14 cellular contexts compared by ENCODE assay signal in the genomic region with DNA sequence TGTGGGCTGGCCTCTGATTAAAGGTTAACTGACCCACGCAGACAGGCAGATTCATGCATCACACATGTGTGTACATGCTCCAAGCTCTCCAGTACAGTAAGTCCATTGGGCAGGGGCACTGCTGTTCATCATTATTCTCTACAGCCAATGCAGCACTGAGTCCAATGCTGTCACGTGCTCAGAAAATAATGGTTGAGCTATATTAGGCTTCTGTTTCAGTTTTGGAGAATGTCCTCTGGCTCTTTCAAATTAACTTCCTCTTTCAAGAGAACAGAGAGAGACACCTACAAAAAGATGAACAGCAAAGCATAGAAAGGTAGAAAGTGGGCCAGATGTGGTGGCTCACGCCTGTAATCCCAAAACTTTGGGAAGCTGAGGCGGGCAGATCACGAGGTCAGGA.
A peak's percentile ranks its signal among the peaks of the same experiment; 100 is the strongest.
DNase-seq lines count a peak whose midpoint lies in the region; ATAC-seq and TF ChIP-seq lines count a peak whose summit lies in the region.
"Had no signal": no experiment of that assay in that cellular context is flagged by ENCODE, and none has a peak within 500 bp of the region (broad histone marks: within the 10 kb centered on the region; RNA-seq: fewer than 3 reads in every experiment).

No MANE protein-coding gene starts in this region.

- H3K27ac ChIP-seq in endodermal cell (ENCODE audit: low read depth, low read length) = no peak overlapping the region
- H3K27ac ChIP-seq: gastroesophageal sphincter, ovary, Peyer's patch, suprapubic skin had no signal

- WGBS in endodermal cell (ENCODE audit: insufficient coverage in 1 of 2, insufficient read length in 1 of 2), 2 experiments = 93 to 97% methylated on average over 4 to 5 of the region's 5 CpGs

- ATAC-seq in GM19035 (IDR thresholded peaks at IDR 0.05; ENCODE audit: unreplicated experiment) (peak; percentile 52), GM21737 (IDR thresholded peaks at IDR 0.05; ENCODE audit: unreplicated experiment) (peak; percentile 81), HG03280 (IDR thresholded peaks at IDR 0.05; ENCODE audit: unreplicated experiment) (peak; percentile 54)
- peak; percentile 62 for ATAC-seq in stimulated activated memory B cell treated with anti-CD40 and anti-IgM and Interleukin-4, amounts not matched to agents 10 μg/mL and 1 μg/mL and 100 μg/mL, for 72 hours
- ATAC-seq: gastroesophageal sphincter had no signal

- DNase-seq in endodermal cell (no peak), DMS79 treated with DMSO at 0.1 percent for 48 hours (lab: John Stamatoyannopoulos, UW) (no peak), ecto neural progenitor cell (ENCODE audit: low spot score) (no peak)
- DNase-seq: CD4-positive, CD25-positive, alpha-beta regulatory T cell; ovary; Peyer's patch; T-helper 2 cell had no signal

- H3K4me1 Mint-ChIP-seq in stimulated activated memory B cell treated with anti-CD40 and anti-IgM and Interleukin-4, amounts not matched to agents 10 μg/mL and 1 μg/mL and 100 μg/mL, for 72 hours = no peaks in the 10 kb centered on the region
- H3K4me1 Mint-ChIP-seq in endodermal cell = peaks cover 6% of the 10 kb centered on the region
- H3K4me1 Mint-ChIP-seq: CD4-positive, CD25-positive, alpha-beta regulatory T cell had no signal

- H3K9me3 ChIP-seq in endodermal cell (ENCODE audit: control insufficient read depth, low read length) = no peaks in the 10 kb centered on the region
- H3K9me3 ChIP-seq: gastroesophageal sphincter, ovary, Peyer's patch, suprapubic skin had no signal

- no peaks in the 10 kb centered on the region for H3K36me3 ChIP-seq in endodermal cell (ENCODE audit: control insufficient read depth, insufficient read depth, low read length)
- H3K36me3 ChIP-seq: gastroesophageal sphincter, ovary, Peyer's patch, suprapubic skin had no signal

- no peaks in the 10 kb centered on the region for H3K36me3 Mint-ChIP-seq in stimulated activated memory B cell treated with anti-CD40 and anti-IgM and Interleukin-4, amounts not matched to agents 10 μg/mL and 1 μg/mL and 100 μg/mL, for 72 hours
- H3K36me3 Mint-ChIP-seq in endodermal cell (ENCODE audit: low read depth) = peaks cover 3% of the 10 kb centered on the region
- H3K36me3 Mint-ChIP-seq: activated naive CD8-positive, alpha-beta T cell; CD4-positive, CD25-positive, alpha-beta regulatory T cell had no signal

- H3K9ac ChIP-seq in endodermal cell (ENCODE audit: extremely low read depth, low read length, poor library complexity, severe bottlenecking) = no peak overlapping the region

- H3K27me3 ChIP-seq in endodermal cell (ENCODE audit: control insufficient read depth, insufficient read depth, low read length, poor library complexity, severe bottlenecking) = no peaks in the 10 kb centered on the region
- H3K27me3 ChIP-seq: gastroesophageal sphincter, ovary, Peyer's patch, suprapubic skin had no signal

- no peaks in the 10 kb centered on the region for H3K4me1 ChIP-seq in endodermal cell (ENCODE audit: control insufficient read depth, insufficient read depth, low read length)
- H3K4me1 ChIP-seq: gastroesophageal sphincter, Peyer's patch, suprapubic skin had no signal

- no peaks in the 10 kb centered on the region for H3K27me3 Mint-ChIP-seq in stimulated activated memory B cell treated with anti-CD40 and anti-IgM and Interleukin-4, amounts not matched to agents 10 μg/mL and 1 μg/mL and 100 μg/mL, for 72 hours
- no peaks in the 10 kb centered on the region for H3K27me3 Mint-ChIP-seq in endodermal cell (ENCODE audit: insufficient read depth)

- no peak for TF ChIP-seq CTCF in endodermal cell (conservative IDR thresholded peaks at IDR 0.05)

- H3K4me3 Mint-ChIP-seq in stimulated activated memory B cell treated with anti-CD40 and anti-IgM and Interleukin-4, amounts not matched to agents 10 μg/mL and 1 μg/mL and 100 μg/mL, for 72 hours = no peak overlapping the region
- no peak overlapping the region for H3K4me3 Mint-ChIP-seq in endodermal cell
- H3K4me3 Mint-ChIP-seq: activated naive CD8-positive, alpha-beta T cell; CD4-positive, CD25-positive, alpha-beta regulatory T cell had no signal

- no peaks in the 10 kb centered on the region for H3K9me3 Mint-ChIP-seq in stimulated activated memory B cell treated with anti-CD40 and anti-IgM and Interleukin-4, amounts not matched to agents 10 μg/mL and 1 μg/mL and 100 μg/mL, for 72 hours
- no peaks in the 10 kb centered on the region for H3K9me3 Mint-ChIP-seq in endodermal cell

- H3K4me3 ChIP-seq in endodermal cell (ENCODE audit: low read length) = no peak overlapping the region
- H3K4me3 ChIP-seq: gastroesophageal sphincter, ovary, Peyer's patch, suprapubic skin had no signal

- no peak overlapping the region for H3K27ac Mint-ChIP-seq in stimulated activated memory B cell treated with anti-CD40 and anti-IgM and Interleukin-4, amounts not matched to agents 10 μg/mL and 1 μg/mL and 100 μg/mL, for 72 hours
- no peak overlapping the region for H3K27ac Mint-ChIP-seq in endodermal cell
- H3K27ac Mint-ChIP-seq: activated naive CD8-positive, alpha-beta T cell; CD4-positive, CD25-positive, alpha-beta regulatory T cell had no signal
